Comparison of ENCODE assay signal across 8 cellular contexts in genomic region chr22:36776722-36777121, GRCh38. TPM values are rescaled to one million over a fixed set of nuclear protein-coding genes. Genes with fewer than 3 reads are reported as not detected.
A peak's percentile ranks its signal among the peaks of the same experiment; 100 is the strongest.
DNase-seq lines count a peak whose midpoint lies in the region; ATAC-seq lines count a peak whose summit lies in the region.

No MANE protein-coding gene starts in this region.

- peak overlapping the region; percentile 76 for H3K27ac ChIP-seq in substantia nigra (ENCODE audit: low read depth, low read length, poor library complexity, severe bottlenecking)

- H3K9me3 Mint-ChIP-seq in activated CD4-positive, alpha-beta T cell treated with anti-CD3 and anti-CD28 coated beads, Interleukin-2, amount 10 ng/mL, durations not matched to agents 24 days and 14 days: no peaks in the 10 kb centered on the region
- H3K9me3 Mint-ChIP-seq in activated T-cell treated with anti-CD3 and anti-CD28 coated beads, Interleukin-2, amount 50 U/mL, for 72 hours: no peaks in the 10 kb centered on the region

- no peaks in the 10 kb centered on the region for H3K27me3 Mint-ChIP-seq in activated CD4-positive, alpha-beta T cell treated with anti-CD3 and anti-CD28 coated beads, Interleukin-2, amount 10 ng/mL, durations not matched to agents 24 days and 14 days
- no peaks in the 10 kb centered on the region for H3K27me3 Mint-ChIP-seq in activated T-cell treated with anti-CD3 and anti-CD28 coated beads, Interleukin-2, amount 50 U/mL, for 72 hours (ENCODE audit: low read depth)

- peaks cover 3% of the 10 kb centered on the region for H3K9me3 ChIP-seq in iPS-18c (ENCODE audit: control insufficient read depth, insufficient read depth, low read length)

- peak overlapping the region; percentile 4; the same call in 1 of the 2 replicates for H3K4me3 ChIP-seq in iPS-18c (ENCODE audit: insufficient read depth, low read depth, low read length)

- peaks cover 28% of the 10 kb centered on the region for H3K4me1 Mint-ChIP-seq in activated CD4-positive, alpha-beta T cell treated with anti-CD3 and anti-CD28 coated beads, Interleukin-2, amount 10 ng/mL, durations not matched to agents 24 days and 14 days
- peaks cover 50% of the 10 kb centered on the region for H3K4me1 Mint-ChIP-seq in activated T-cell treated with anti-CD3 and anti-CD28 coated beads, Interleukin-2, amount 50 U/mL, for 72 hours (ENCODE audit: low read depth)

- no peaks in the 10 kb centered on the region for H3K36me3 Mint-ChIP-seq in activated CD4-positive, alpha-beta T cell treated with anti-CD3 and anti-CD28 coated beads, Interleukin-2, amount 10 ng/mL, durations not matched to agents 24 days and 14 days (ENCODE audit: low read depth)
- no peaks in the 10 kb centered on the region for H3K36me3 Mint-ChIP-seq in activated T-cell treated with anti-CD3 and anti-CD28 coated beads, Interleukin-2, amount 50 U/mL, for 72 hours (ENCODE audit: insufficient read depth in 2 of 2)

- DNase-seq in activated CD4-positive, alpha-beta T cell treated with anti-CD3 and anti-CD28 coated beads, Interleukin-2, amount 10 ng/mL, durations not matched to agents 24 days and 14 days: no peak
- no peak for DNase-seq in activated CD4-positive, alpha-beta T cell treated with anti-CD3 and anti-CD28 coated beads, Interleukin-2, amount 50 U/mL, for 4 hours
- peak; percentile 10 to 13 for DNase-seq in activated T-cell treated with anti-CD3 and anti-CD28 coated beads, Interleukin-2, amount 50 U/mL, for 72 hours
- peak in 2 of 49 donors; percentile 21 to 30 for DNase-seq in substantia nigra (lab: John Stamatoyannopoulos, UW)
- no peak for DNase-seq in NCI-H1694 (lab: John Stamatoyannopoulos, UW)
- no peak for DNase-seq in NCI-H2171 treated with DMSO at 0.1 percent for 48 hours (lab: John Stamatoyannopoulos, UW)
- DNase-seq in kidney glomerular epithelial cell (lab: John Stamatoyannopoulos, UW): no peak

- intact Hi-C loops in activated CD4-positive, alpha-beta T cell treated with anti-CD3 and anti-CD28 coated beads, Interleukin-2, amount 10 ng/mL, durations not matched to agents 24 days and 14 days (cut with micrococcal nuclease): loop anchor here (1.0 to 5.0 kb wide), 2 partner anchors 247 to 466 kb away; partner anchors contain the start of genes EIF3D and RAC2

- peak overlapping the region; percentile 94 for H3K27ac Mint-ChIP-seq in activated CD4-positive, alpha-beta T cell treated with anti-CD3 and anti-CD28 coated beads, Interleukin-2, amount 10 ng/mL, durations not matched to agents 24 days and 14 days
- H3K27ac Mint-ChIP-seq in activated T-cell treated with anti-CD3 and anti-CD28 coated beads, Interleukin-2, amount 50 U/mL, for 72 hours: peak overlapping the region; percentile 95

- peak overlapping the region; percentile 90 for H3K4me3 Mint-ChIP-seq in activated CD4-positive, alpha-beta T cell treated with anti-CD3 and anti-CD28 coated beads, Interleukin-2, amount 10 ng/mL, durations not matched to agents 24 days and 14 days
- H3K4me3 Mint-ChIP-seq in activated T-cell treated with anti-CD3 and anti-CD28 coated beads, Interleukin-2, amount 50 U/mL, for 72 hours: peak overlapping the region; percentile 93 to 95

- no peak for ATAC-seq in activated T-cell treated with anti-CD3 and anti-CD28 coated beads, Interleukin-2, amount 50 U/mL, for 72 hours (replicated peaks in 1 of 2)

RNA-seq across cellular contexts. Expression of gene IFT27, which starts 0.8 kb away (rescaled TPM):
- 26.3 and 28.5 TPM in 2 replicates for total RNA-seq in activated CD4-positive, alpha-beta T cell treated with anti-CD3 and anti-CD28 coated beads, Interleukin-2, amount 10 ng/mL, durations not matched to agents 24 days and 14 days
- total RNA-seq in activated T-cell treated with anti-CD3 and anti-CD28 coated beads, Interleukin-2, amount 50 U/mL, for 72 hours: 10 to 100 TPM; 25.8 to 26.3 TPM

RNA-seq across cellular contexts. Expression of gene PVALB, which starts 40.1 kb away (rescaled TPM):
- not detected in 2 replicates for total RNA-seq in activated CD4-positive, alpha-beta T cell treated with anti-CD3 and anti-CD28 coated beads, Interleukin-2, amount 10 ng/mL, durations not matched to agents 24 days and 14 days
- total RNA-seq in activated T-cell treated with anti-CD3 and anti-CD28 coated beads, Interleukin-2, amount 50 U/mL, for 72 hours: not detected

Comparison
In these comparisons a context has a peak if more than half of its experiments do, and no peak if none do; other contexts are left out.
1. DNase-seq: peak in activated T-cell treated with anti-CD3 and anti-CD28 coated beads, Interleukin-2, amount 50 U/mL, for 72 hours (2 of 2); none in activated CD4-positive, alpha-beta T cell treated with anti-CD3 and anti-CD28 coated beads, Interleukin-2, amount 10 ng/mL, durations not matched to agents 24 days and 14 days (single experiment), activated CD4-positive, alpha-beta T cell treated with anti-CD3 and anti-CD28 coated beads, Interleukin-2, amount 50 U/mL, for 4 hours (0 of 2), NCI-H1694 (single experiment), NCI-H2171 treated with DMSO at 0.1 percent for 48 hours (single experiment) and kidney glomerular epithelial cell (single experiment).